8 cellular contexts compared by ENCODE assay signal in genomic region chr5:39948867-39949468, GRCh38.
DNase-seq lines count a peak whose midpoint lies in the region; ATAC-seq and TF ChIP-seq lines count a peak whose summit lies in the region.

No MANE protein-coding gene starts in this region.

- H3K9ac ChIP-seq in HCT116 (ENCODE audit: low read length) (no peak overlapping the region), MM.1S (ENCODE audit: low read length) (no peak overlapping the region)

- BruUV-seq in HCT116 (replicated peaks; lab: Mats Ljungman, UMichigan), result no TSS peak

- no peak overlapping the region for H2AFZ ChIP-seq in HCT116 (ENCODE audit: low read depth, low read length, poor library complexity, severe bottlenecking)
- H2AFZ ChIP-seq in MM.1S (ENCODE audit: low read length), result no peak overlapping the region

- TF ChIP-seq POLR2A in HCT116 (IDR thresholded peaks at IDR 0.05; ENCODE audit: borderline replicate concordance, extremely low read depth, insufficient read depth, insufficient read length), result no peak
- TF ChIP-seq POLR2A in adrenal gland (IDR thresholded peaks at IDR 0.05), result no peak
- no peak for TF ChIP-seq POLR2A in GM18505 (IDR thresholded peaks at IDR 0.05; ENCODE audit: borderline replicate concordance, extremely low read depth, insufficient read depth, insufficient read length)

- no peaks in the 10 kb centered on the region for H3K27me3 ChIP-seq in HCT116 (ENCODE audit: insufficient read depth, low read length)
- H3K27me3 ChIP-seq in MM.1S (replicated peaks; ENCODE audit: insufficient read depth, low read length), result no peaks in the 10 kb centered on the region
- no peaks in the 10 kb centered on the region for H3K27me3 ChIP-seq in adrenal gland

- TF ChIP-seq CTCF in GM10248 (IDR thresholded peaks at IDR 0.05; ENCODE audit: control extremely low read depth, extremely low read depth, low read depth, missing control alignments) (peak; percentile 56), HCT116 (IDR thresholded peaks at IDR 0.05 in 2 of 3, conservative IDR thresholded peaks at IDR 0.05 in 1 of 3; ENCODE audit: borderline replicate concordance in 1 of 3, insufficient read depth in 1 of 3, low read depth in 2 of 3, low read length in 2 of 3) (peak; percentile 52 to 74 (median 58); a peak in 5 of 6 replicates), MM.1S (IDR thresholded peaks at IDR 0.05; ENCODE audit: low read length) (peak; percentile 68), adrenal gland (IDR thresholded peaks at IDR 0.05) (peak; percentile 46 to 75 (median 58))

- H3K4me3 ChIP-seq in HCT116 (replicated peaks in 1 of 2; ENCODE audit: low read depth in 1 of 2, low read length in 2 of 2), result no peak overlapping the region
- H3K4me3 ChIP-seq in MM.1S (ENCODE audit: low read length), result no peak overlapping the region
- H3K4me3 ChIP-seq in adrenal gland, result no peak overlapping the region

- H4K20me1 ChIP-seq in HCT116 (ENCODE audit: insufficient read depth) (no peaks in the 10 kb centered on the region), MM.1S (ENCODE audit: insufficient read depth, low read length) (no peaks in the 10 kb centered on the region)

- H3K36me3 ChIP-seq in HCT116 (ENCODE audit: control insufficient read depth in 1 of 2, insufficient read depth in 2 of 2, low read length in 2 of 2), result no peaks in the 10 kb centered on the region
- no peaks in the 10 kb centered on the region for H3K36me3 ChIP-seq in MM.1S (replicated peaks; ENCODE audit: insufficient read depth, low read length)
- no peaks in the 10 kb centered on the region for H3K36me3 ChIP-seq in adrenal gland (replicated peaks in 1 of 2)

- no peaks in the 10 kb centered on the region for H3F3A ChIP-seq in MM.1S (ENCODE audit: insufficient read depth, low read length)

- H3K9me3 ChIP-seq in HCT116 (ENCODE audit: control insufficient read depth in 1 of 2, insufficient read depth in 1 of 2, low read depth in 1 of 2, low read length in 2 of 2), result no peaks in the 10 kb centered on the region
- H3K9me3 ChIP-seq in MM.1S (replicated peaks; ENCODE audit: insufficient read depth, low read length), result no peaks in the 10 kb centered on the region
- no peaks in the 10 kb centered on the region for H3K9me3 ChIP-seq in adrenal gland (replicated peaks in 1 of 3)

- no peaks in the 10 kb centered on the region for H3K4me1 ChIP-seq in HCT116 (ENCODE audit: control insufficient read depth in 1 of 2, insufficient read depth in 2 of 2, low read length in 2 of 2)
- H3K4me1 ChIP-seq in MM.1S (ENCODE audit: low read length), result no peaks in the 10 kb centered on the region
- no peaks in the 10 kb centered on the region for H3K4me1 ChIP-seq in adrenal gland (replicated peaks in 1 of 2)

- CTCF ChIA-PET in GM10248 (lab: Yijun Ruan, JAX), result interaction anchor here (0.7 to 2.5 kb wide), 17 partner anchors 11 to 930 kb away, joined by 3 to 35 read pairs (median 4); no protein-coding TSS in a partner anchor
- CTCF ChIA-PET in HCT116 (lab: Charles Lee), result interaction anchor here (0.6 to 1.5 kb wide), 7 partner anchors 8 to 740 kb away, joined by 3 to 7 read pairs (median 3); no protein-coding TSS in a partner anchor

- no peak overlapping the region for H3K27ac ChIP-seq in HCT116 (ENCODE audit: low read depth, low read length)
- no peak overlapping the region for H3K27ac ChIP-seq in MM.1S (ENCODE audit: low read length)
- H3K27ac ChIP-seq in adrenal gland, result no peak overlapping the region

- 46 to 52% (median 48%) methylated on average over 2 of the region's 2 CpGs for whole genome bisulfite sequencing in adrenal gland, 4 donors

- RAD21 ChIA-PET in HCT116 (lab: Charles Lee; ENCODE audit: low non-redundant PET in 1 of 2, low total read pairs in 2 of 2, uncharacterized antibody in 2 of 2, unreplicated experiment in 2 of 2), result no interaction called here

- H3K9me2 ChIP-seq in HCT116 (ENCODE audit: insufficient read depth) (no peaks in the 10 kb centered on the region), MM.1S (replicated peaks; ENCODE audit: insufficient read depth, low read length) (no peaks in the 10 kb centered on the region)

- peak; percentile 46 for DNase-seq in GM10248 (ENCODE audit: extremely low spot score)
- DNase-seq in HCT116 (ENCODE audit: low read depth, low spot score), result peak; percentile 69
- DNase-seq in MM.1S, result peak; percentile 75
- peak; percentile 30 for DNase-seq in SKM-1 (lab: John Stamatoyannopoulos, UW; ENCODE audit: unreplicated experiment)
- DNase-seq in adrenal gland, result peak; percentile 37 to 81 (median 63)
- DNase-seq in hepatic stellate cell (ENCODE audit: low spot score), result peak; percentile 8
- peak; percentile 10 to 33 for DNase-seq in stimulated activated CD4-positive, alpha-beta T cell treated with anti-CD3 and anti-CD28 coated beads, Interleukin-12 subunit alpha, Interleukin-12 subunit beta, amount 100 ng/mL, for 24 hours (ENCODE audit: low read depth in 2 of 2)

- intact Hi-C loops in HCT116 (cut with micrococcal nuclease), result loop anchor here (1.0 to 10.0 kb wide), 5 partner anchors 237 to 926 kb away; no protein-coding TSS in a partner anchor
- intact Hi-C loops in adrenal gland (cut with DNase I), result loop anchor here (5.0 to 10.0 kb wide), 2 partner anchors 736 to 738 kb away; no protein-coding TSS in a partner anchor

- no peak overlapping the region for H3K4me2 ChIP-seq in HCT116 (ENCODE audit: low read length)
- no peak overlapping the region for H3K4me2 ChIP-seq in MM.1S (ENCODE audit: low read depth, low read length)

- peak; percentile 76 for TF ChIP-seq RAD21 in HCT116 (IDR thresholded peaks at IDR 0.05; ENCODE audit: low read depth)

- H3K79me2 ChIP-seq in HCT116 (ENCODE audit: insufficient read depth, low read length) (no peaks in the 10 kb centered on the region), MM.1S (ENCODE audit: low read length) (no peaks in the 10 kb centered on the region)

- POLR2A ChIA-PET in GM10248 (lab: Yijun Ruan, JAX), result no interaction called here
- POLR2A ChIA-PET in HCT116 (lab: Charles Lee), result no interaction called here

- ATAC-seq in HCT116, result peak; percentile 87
- no peak for ATAC-seq in GM18505 (IDR thresholded peaks at IDR 0.05; ENCODE audit: unreplicated experiment)

TF ChIP-seq in HCT116, 20 proteins besides CTCF, POLR2A, EP300 and RAD21:
- TF ChIP-seq YY1 (IDR thresholded peaks at IDR 0.05; ENCODE audit: extremely low read depth, insufficient replicate concordance, low read depth, low read length), result peak; percentile 73
- no peak for TF ChIP-seq EZH2 (IDR thresholded peaks at IDR 0.05)
- no peak for TF ChIP-seq SRF (IDR thresholded peaks at IDR 0.05; ENCODE audit: low read depth)

Comparison
In these comparisons a context has a peak if more than half of its experiments do, and no peak if none do; other contexts are left out.
1. DNase-seq: peak in every context shown above with its lines; median percentile 75 in MM.1S; 69 in HCT116; 63 in adrenal gland; 46 in GM10248; 30 in SKM-1; 22 in stimulated activated CD4-positive, alpha-beta T cell treated with anti-CD3 and anti-CD28 coated beads, Interleukin-12 subunit alpha, Interleukin-12 subunit beta, amount 100 ng/mL, for 24 hours; 8 in hepatic stellate cell.